8 cellular contexts compared by ENCODE assay signal in the genomic region with DNA sequence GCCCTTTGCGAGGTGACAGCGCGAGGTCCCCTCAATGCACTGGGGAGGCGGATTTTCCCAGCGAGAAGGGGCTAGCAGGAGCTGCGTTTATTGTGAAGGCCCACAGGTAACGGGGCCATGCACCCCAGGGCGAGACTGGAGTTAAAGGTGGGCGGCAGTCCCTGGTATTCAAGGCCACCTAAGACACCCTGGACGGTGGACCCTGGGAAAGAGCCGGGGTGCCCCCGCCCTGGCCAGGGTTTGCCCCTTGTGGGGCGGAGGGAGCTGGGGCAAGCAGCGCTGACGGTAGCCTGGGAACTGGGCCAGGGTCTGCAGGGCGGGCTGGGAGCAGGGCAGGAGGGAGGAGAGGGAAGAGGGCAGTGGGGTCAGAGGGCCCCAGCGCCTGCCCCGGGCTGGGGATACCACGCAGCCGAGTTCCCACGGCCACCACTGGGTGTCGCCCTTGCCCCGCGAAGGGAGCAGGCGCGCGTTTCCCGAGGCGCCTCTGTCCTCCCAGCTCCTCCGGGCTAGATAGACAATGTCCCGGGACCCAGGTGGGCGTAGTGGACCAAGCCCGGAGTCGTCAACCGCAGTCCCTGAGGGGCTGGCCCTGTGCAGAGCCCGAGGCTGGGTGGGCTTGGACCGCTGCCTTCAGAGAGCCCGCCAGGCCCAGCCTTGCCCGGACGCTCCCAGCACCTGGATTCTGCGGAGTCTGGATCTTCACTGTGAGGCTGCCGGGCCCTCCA.
DNase-seq lines count a peak whose midpoint lies in the region; TF ChIP-seq lines count a peak whose summit lies in the region.

No MANE protein-coding gene starts in this region.

- H3K27me3 ChIP-seq in H7 (ENCODE audit: control insufficient read depth, insufficient read depth, low read length) (no peaks in the 10 kb centered on the region), MM.1S (replicated peaks; ENCODE audit: insufficient read depth, low read length) (no peaks in the 10 kb centered on the region)

- H3K4me2 ChIP-seq in MM.1S (ENCODE audit: low read depth, low read length): peak overlapping the region; percentile 60; the same call in 1 of the 2 replicates

- H3F3A ChIP-seq in MM.1S (ENCODE audit: insufficient read depth, low read length): peaks cover 10% of the 10 kb centered on the region

- peak; percentile 86 for DNase-seq in GM10266 (ENCODE audit: extremely low spot score)
- DNase-seq in H7: peak; percentile 96
- peak; percentile 65 for DNase-seq in MM.1S
- DNase-seq in activated CD4-positive, alpha-beta T cell treated with anti-CD3 and anti-CD28 coated beads, Interleukin-2, amount 10 ng/mL, durations not matched to agents 7 days and 5 days: peak; percentile 64
- DNase-seq in dermis blood vessel endothelial cell: peak; percentile 64
- peak; percentile 42 to 58 for DNase-seq in lung microvascular endothelial cell (ENCODE audit: low read depth in 2 of 2)
- peak; percentile 73 for DNase-seq in stimulated activated CD8-positive, alpha-beta memory T cell treated with anti-CD3 and anti-CD28 coated beads, Interleukin-15, amount 100 ng/mL, for 24 hours (ENCODE audit: low read depth)
- no peak for DNase-seq in OCI-M2 (lab: John Stamatoyannopoulos, UW; ENCODE audit: unreplicated experiment)

- H3K36me3 ChIP-seq in H7 (replicated peaks; ENCODE audit: control insufficient read depth, insufficient read depth, low read length): no peaks in the 10 kb centered on the region
- no peaks in the 10 kb centered on the region for H3K36me3 ChIP-seq in MM.1S (replicated peaks; ENCODE audit: insufficient read depth, low read length)

- no peak overlapping the region for H3K27ac Mint-ChIP-seq in activated CD4-positive, alpha-beta T cell treated with anti-CD3 and anti-CD28 coated beads, Interleukin-2, amount 10 ng/mL, durations not matched to agents 7 days and 5 days

- peak overlapping the region; percentile 57 for H2AFZ ChIP-seq in MM.1S (ENCODE audit: low read length)

- no peak overlapping the region for H3K9ac ChIP-seq in MM.1S (ENCODE audit: low read length)

- H3K4me3 Mint-ChIP-seq in activated CD4-positive, alpha-beta T cell treated with anti-CD3 and anti-CD28 coated beads, Interleukin-2, amount 10 ng/mL, durations not matched to agents 7 days and 5 days: no peak overlapping the region

- H3K4me3 ChIP-seq in H7 (ENCODE audit: insufficient read depth, low read depth, low read length): no peak overlapping the region
- H3K4me3 ChIP-seq in MM.1S (ENCODE audit: low read length): peak overlapping the region; percentile 22; the same call in 1 of the 2 replicates

- no peaks in the 10 kb centered on the region for H3K9me3 ChIP-seq in MM.1S (replicated peaks; ENCODE audit: insufficient read depth, low read length)

- TF ChIP-seq CTCF in GM10266 (IDR thresholded peaks at IDR 0.05; ENCODE audit: control insufficient read depth, insufficient read depth, low read depth, missing control alignments) (peak; percentile 92), MM.1S (IDR thresholded peaks at IDR 0.05; ENCODE audit: low read length) (peak; percentile 85)

- no peaks in the 10 kb centered on the region for H3K9me3 Mint-ChIP-seq in activated CD4-positive, alpha-beta T cell treated with anti-CD3 and anti-CD28 coated beads, Interleukin-2, amount 10 ng/mL, durations not matched to agents 7 days and 5 days

- H3K27me3 Mint-ChIP-seq in activated CD4-positive, alpha-beta T cell treated with anti-CD3 and anti-CD28 coated beads, Interleukin-2, amount 10 ng/mL, durations not matched to agents 7 days and 5 days: no peaks in the 10 kb centered on the region

- H4K20me1 ChIP-seq in MM.1S (ENCODE audit: insufficient read depth, low read length): no peaks in the 10 kb centered on the region

- CTCF ChIA-PET in activated CD4-positive, alpha-beta T cell treated with anti-CD3 and anti-CD28 coated beads, Interleukin-2, amount 10 ng/mL, durations not matched to agents 7 days and 5 days (lab: Charles Lee): interaction anchor here (0.6 to 1.5 kb wide), 15 partner anchors 9 to 515 kb away, joined by 3 to 4 read pairs (median 3); no protein-coding TSS in a partner anchor

- peaks cover 23% of the 10 kb centered on the region for H3K4me1 ChIP-seq in MM.1S (ENCODE audit: low read length)

- POLR2A ChIA-PET in activated CD4-positive, alpha-beta T cell treated with anti-CD3 and anti-CD28 coated beads, Interleukin-2, amount 10 ng/mL, durations not matched to agents 7 days and 5 days (lab: Charles Lee): no interaction called here

- peaks cover 16% of the 10 kb centered on the region for H3K4me1 Mint-ChIP-seq in activated CD4-positive, alpha-beta T cell treated with anti-CD3 and anti-CD28 coated beads, Interleukin-2, amount 10 ng/mL, durations not matched to agents 7 days and 5 days

- no peaks in the 10 kb centered on the region for H3K79me2 ChIP-seq in MM.1S (ENCODE audit: low read length)

- no peaks in the 10 kb centered on the region for H3K36me3 Mint-ChIP-seq in activated CD4-positive, alpha-beta T cell treated with anti-CD3 and anti-CD28 coated beads, Interleukin-2, amount 10 ng/mL, durations not matched to agents 7 days and 5 days (ENCODE audit: low read depth)

- H3K9me2 ChIP-seq in MM.1S (replicated peaks; ENCODE audit: insufficient read depth, low read length): no peaks in the 10 kb centered on the region

- no peak overlapping the region for H3K27ac ChIP-seq in MM.1S (ENCODE audit: low read length)
